In the genomic region with DNA sequence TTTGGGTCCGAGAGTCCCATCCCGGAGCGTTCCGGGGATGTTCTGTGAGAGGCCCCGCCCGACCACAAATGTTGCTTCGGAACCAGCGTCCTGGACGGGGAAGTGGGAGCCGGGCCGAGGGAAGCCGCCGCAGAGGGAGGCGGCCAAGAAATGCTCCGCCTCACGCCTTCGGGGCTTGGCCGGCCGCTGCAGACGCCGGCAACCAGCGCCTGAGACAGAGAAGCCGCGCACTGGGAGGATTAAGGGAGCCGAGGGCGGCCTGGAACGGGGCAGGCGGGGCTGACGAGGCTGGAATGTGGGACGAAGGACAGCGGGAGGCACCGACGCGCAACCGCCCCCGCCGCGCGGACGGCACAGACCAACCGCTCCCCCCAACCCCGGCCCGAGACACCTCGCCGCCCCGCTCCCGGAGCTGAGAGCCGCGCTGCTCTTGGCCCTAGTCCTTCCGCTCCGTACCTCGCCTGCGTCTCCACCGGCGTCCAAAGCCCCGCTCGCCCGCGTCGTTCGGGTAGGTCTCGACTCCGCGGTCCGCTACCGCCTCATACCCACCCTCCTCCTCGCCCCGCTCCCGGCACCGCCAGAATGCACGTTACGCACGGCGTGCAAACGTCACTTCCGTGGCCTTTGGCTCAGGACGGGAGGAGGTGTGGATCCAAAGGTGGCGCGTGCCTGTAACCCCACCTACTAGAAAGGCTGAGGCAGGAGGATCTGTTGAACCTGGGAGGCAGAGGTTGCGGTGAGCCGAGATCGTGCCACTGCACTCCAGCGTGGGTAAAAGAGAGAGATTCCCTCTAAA, we compare ENCODE assay signal across 8 cellular contexts. TPM values are rescaled to one million over a fixed set of nuclear protein-coding genes. Genes with fewer than 3 reads are reported as not detected.
DNase-seq lines count a peak whose midpoint lies in the region; ATAC-seq, FAIRE-seq and TF ChIP-seq lines count a peak whose summit lies in the region.

No MANE protein-coding gene starts in this region.

- intact Hi-C loops in Right ventricle myocardium superior (cut with DNase I), result loop anchor here (5.0 kb wide), 1 partner anchor 35 kb away; the partner anchor contains the start of gene KCTD7
- intact Hi-C loops in pancreas (cut with DNase I), result no loop called here
- intact Hi-C loops in tibial artery (cut with DNase I; ENCODE audit: low total_unique reads), result loop anchor here (2.0 kb wide), 1 partner anchor 37 kb away; the partner anchor contains the start of gene KCTD7

- no peak for TF ChIP-seq CTCF in GM10248 (IDR thresholded peaks at IDR 0.05; ENCODE audit: control extremely low read depth, extremely low read depth, low read depth, missing control alignments)
- no peak for TF ChIP-seq CTCF in pancreas (IDR thresholded peaks at IDR 0.05)
- TF ChIP-seq CTCF in tibial artery (IDR thresholded peaks at IDR 0.05), result no peak

- ATAC-seq in HG02588 (IDR thresholded peaks at IDR 0.05; ENCODE audit: unreplicated experiment), result peak; percentile 99
- ATAC-seq in activated naive CD8-positive, alpha-beta T cell treated with anti-CD3 and anti-CD28 coated beads, Interleukin-2, amount 10 ng/mL, durations not matched to agents 7 days and 5 days (ENCODE audit: low read depth), result peak; percentile 99
- ATAC-seq in Right ventricle myocardium superior (ENCODE audit: poor library complexity), result peak; percentile 99
- peak; percentile 97 to 98 (median 98) for ATAC-seq in pancreas

- peaks cover 31% of the 10 kb centered on the region for H3K4me1 Mint-ChIP-seq in activated naive CD8-positive, alpha-beta T cell treated with anti-CD3 and anti-CD28 coated beads, Interleukin-2, amount 10 ng/mL, durations not matched to agents 7 days and 5 days

- H3K27me3 ChIP-seq in pancreas, result no peaks in the 10 kb centered on the region
- H3K27me3 ChIP-seq in tibial artery, result no peaks in the 10 kb centered on the region

- no peaks in the 10 kb centered on the region for H3K9me3 Mint-ChIP-seq in activated naive CD8-positive, alpha-beta T cell treated with anti-CD3 and anti-CD28 coated beads, Interleukin-2, amount 10 ng/mL, durations not matched to agents 7 days and 5 days

- H3K36me3 ChIP-seq in pancreas (no peaks in the 10 kb centered on the region), tibial artery (no peaks in the 10 kb centered on the region)

- DNase-seq in GM10248 (ENCODE audit: extremely low spot score) (peak; percentile 94), NCI-H1048 (lab: John Stamatoyannopoulos, UW) (peak; percentile 87), SKM-1 (lab: John Stamatoyannopoulos, UW; ENCODE audit: unreplicated experiment) (peak; percentile 71), Right ventricle myocardium superior (peak; percentile 95), pancreas (peak; percentile 88 to 96 (median 91)), tibial artery (peak; percentile 92 to 96)
- DNase-seq in activated naive CD8-positive, alpha-beta T cell treated with anti-CD3 and anti-CD28 coated beads, Interleukin-2, amount 10 ng/mL, durations not matched to agents 7 days and 5 days, result peak; percentile 86

- no peaks in the 10 kb centered on the region for H3K27me3 Mint-ChIP-seq in activated naive CD8-positive, alpha-beta T cell treated with anti-CD3 and anti-CD28 coated beads, Interleukin-2, amount 10 ng/mL, durations not matched to agents 7 days and 5 days

- WGBS in pancreas, 2 donors, result 0% methylated on average over 68 to 83 of the region's 83 CpGs

- H3K27ac Mint-ChIP-seq in activated naive CD8-positive, alpha-beta T cell treated with anti-CD3 and anti-CD28 coated beads, Interleukin-2, amount 10 ng/mL, durations not matched to agents 7 days and 5 days, result peak overlapping the region; percentile 86

- H3K4me1 ChIP-seq in pancreas, result peaks cover 0 to 15% (median 10%) of the 10 kb centered on the region in 3 donors
- H3K4me1 ChIP-seq in tibial artery, result peaks cover 5 to 42% (median 23%) of the 10 kb centered on the region in 4 donors

- peaks cover 1% of the 10 kb centered on the region for H3K36me3 Mint-ChIP-seq in activated naive CD8-positive, alpha-beta T cell treated with anti-CD3 and anti-CD28 coated beads, Interleukin-2, amount 10 ng/mL, durations not matched to agents 7 days and 5 days

- H3K4me3 ChIP-seq in pancreas, result peak overlapping the region; percentile 75 to 96 (median 93)
- H3K4me3 ChIP-seq in tibial artery, result peak overlapping the region; percentile 87 to 89

- CTCF ChIA-PET in GM10248 (lab: Yijun Ruan, JAX), result no interaction called here

- peak overlapping the region; percentile 78 to 85 (median 82) for H3K27ac ChIP-seq in pancreas
- H3K27ac ChIP-seq in tibial artery, result peak overlapping the region; percentile 95 to 96

- no peaks in the 10 kb centered on the region for H3K9me3 ChIP-seq in pancreas
- H3K9me3 ChIP-seq in tibial artery, result no peaks in the 10 kb centered on the region

- peak overlapping the region; percentile 92 for H3K4me3 Mint-ChIP-seq in activated naive CD8-positive, alpha-beta T cell treated with anti-CD3 and anti-CD28 coated beads, Interleukin-2, amount 10 ng/mL, durations not matched to agents 7 days and 5 days

- no peak for FAIRE-seq in pancreas (lab: Jason Lieb, UNC)

- POLR2A ChIA-PET in GM10248 (lab: Yijun Ruan, JAX), result no interaction called here
- POLR2A ChIA-PET in activated naive CD8-positive, alpha-beta T cell treated with anti-CD3 and anti-CD28 coated beads, Interleukin-2, amount 10 ng/mL, durations not matched to agents 7 days and 5 days (lab: Charles Lee), result interaction anchor here (0.7 kb wide), 1 partner anchor 27 kb away, joined by 7 read pairs; no protein-coding TSS in a partner anchor

RNA-seq across cellular contexts. Expression of gene KCTD7, which starts 36.7 kb away (rescaled TPM):
- total RNA-seq in activated naive CD8-positive, alpha-beta T cell treated with anti-CD3 and anti-CD28 coated beads, Interleukin-2, amount 10 ng/mL, durations not matched to agents 7 days and 5 days, result 10 to 100 TPM; 35.2 to 39.0 TPM
- total RNA-seq in Right ventricle myocardium superior (8.0 TPM), pancreas (1 to 10 TPM; 1.8 to 5.4 (median 2.5) TPM)
- polyA plus RNA-seq in pancreas, result 1 to 10 TPM; 2.2 to 4.9 TPM

Comparison
In these comparisons a context has a peak if more than half of its experiments do, and no peak if none do; other contexts are left out.
1. Peak in every context shown above with its lines: DNase-seq, ATAC-seq, H3K4me3 ChIP-seq and H3K27ac ChIP-seq.
2. intact Hi-C loops: an anchor here in Right ventricle myocardium superior (5.0 kb wide) and tibial artery (2.0 kb wide); none called in pancreas.